ENCODE assay signal across 8 cellular contexts in the genomic region with DNA sequence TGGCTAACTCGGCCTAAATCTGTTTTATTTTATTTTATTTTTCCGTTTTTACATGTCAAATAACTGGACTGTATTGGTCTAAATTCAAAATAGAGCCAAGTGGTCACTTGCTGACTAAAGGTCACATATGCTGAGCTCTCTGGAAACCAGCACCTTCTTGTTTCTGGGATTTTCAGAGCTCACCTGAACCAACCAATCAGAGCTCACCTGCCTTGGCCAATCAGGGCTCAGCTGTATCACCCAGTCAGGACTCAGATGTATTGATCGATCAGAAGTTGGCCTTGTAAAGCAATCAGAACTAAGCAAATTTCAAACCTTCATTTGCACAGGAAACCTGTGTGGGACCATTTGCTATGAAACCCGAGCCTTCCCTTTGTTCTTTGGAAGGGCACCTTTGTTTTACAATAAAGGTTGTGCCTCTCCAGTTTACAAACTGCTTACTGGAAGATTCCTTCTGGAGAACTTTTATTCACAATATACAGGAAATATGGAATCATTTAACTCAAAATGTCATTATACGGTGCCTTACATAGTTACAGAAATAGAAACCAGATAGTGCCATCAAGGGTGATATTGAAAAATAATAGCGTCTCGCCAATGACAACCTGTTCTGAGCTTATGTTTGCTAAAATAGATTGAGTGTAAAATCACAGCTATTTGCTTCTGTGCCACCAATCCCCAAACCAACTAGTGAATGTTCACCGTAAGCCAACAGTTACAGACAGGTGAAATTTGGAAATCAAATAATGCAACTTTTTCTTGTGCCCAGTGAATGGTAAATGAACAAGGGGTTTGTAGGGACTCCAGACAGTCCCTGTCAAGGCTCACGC. TPM values are rescaled to one million over a fixed set of nuclear protein-coding genes. Genes with fewer than 3 reads are reported as not detected.
DNase-seq lines count a peak whose midpoint lies in the region; ATAC-seq and TF ChIP-seq lines count a peak whose summit lies in the region.

No MANE protein-coding gene starts in this region.

- H3K4me3 ChIP-seq in Peyer's patch (peak overlapping the region; percentile 58 to 88 (median 70)), smooth muscle cell (peak overlapping the region; percentile 54)

- H3K9me3 ChIP-seq in Peyer's patch (no peaks in the 10 kb centered on the region), smooth muscle cell (replicated peaks; ENCODE audit: low read depth) (no peaks in the 10 kb centered on the region)

- no peak for TF ChIP-seq CTCF in Peyer's patch (IDR thresholded peaks at IDR 0.05)
- no peak for TF ChIP-seq CTCF in glutamatergic neuron (IDR thresholded peaks at IDR 0.05; ENCODE audit: partially characterized antibody, unreplicated experiment)
- no peak for TF ChIP-seq CTCF in smooth muscle cell (IDR thresholded peaks at IDR 0.05; ENCODE audit: borderline replicate concordance, insufficient read depth, poor library complexity, severe bottlenecking)
- no peak for TF ChIP-seq CTCF in omental fat pad (IDR thresholded peaks at IDR 0.05)

- TF ChIP-seq POLR2A in Peyer's patch (IDR thresholded peaks at IDR 0.05) = no peak

- H3K4me2 ChIP-seq in smooth muscle cell = peak overlapping the region; percentile 93

- peaks cover 2% of the 10 kb centered on the region for H3K36me3 Mint-ChIP-seq in T-helper 1 cell treated with Interleukin-12 subunit alpha and Interleukin-12 subunit beta and Interleukin-4 antibody, amounts not matched to agents 30 μg/mL and 1 μg/mL, for 36 hours (ENCODE audit: low read depth)
- no peaks in the 10 kb centered on the region for H3K36me3 Mint-ChIP-seq in glutamatergic neuron (ENCODE audit: unreplicated experiment)

- H3K27me3 ChIP-seq in Peyer's patch (no peaks in the 10 kb centered on the region), smooth muscle cell (ENCODE audit: low read depth) (no peaks in the 10 kb centered on the region)

- H3K27ac Mint-ChIP-seq in T-helper 1 cell treated with Interleukin-12 subunit alpha and Interleukin-12 subunit beta and Interleukin-4 antibody, amounts not matched to agents 30 μg/mL and 1 μg/mL, for 36 hours = peak overlapping the region; percentile 20
- H3K27ac Mint-ChIP-seq in glutamatergic neuron (ENCODE audit: unreplicated experiment) = peak overlapping the region; percentile 38

- H3K27ac ChIP-seq in Peyer's patch (peak overlapping the region; percentile 78 to 97 (median 88)), smooth muscle cell (ENCODE audit: low read depth) (peak overlapping the region; percentile 26)

- ATAC-seq in omental fat pad (ENCODE audit: low FRiP score) = no peak

- peaks cover 0 to 11% (median 8%) of the 10 kb centered on the region in 4 donors for H3K4me1 ChIP-seq in Peyer's patch
- H3K4me1 ChIP-seq in smooth muscle cell (ENCODE audit: low read depth) = no peaks in the 10 kb centered on the region

- 67% methylated on average over 9 of the region's 9 CpGs for WGBS in smooth muscle cell (ENCODE audit: low lambda C conversion rate)

- no peaks in the 10 kb centered on the region for H4K20me1 ChIP-seq in smooth muscle cell (ENCODE audit: low read depth)

- peak overlapping the region; percentile 59 for H3K4me3 Mint-ChIP-seq in T-helper 1 cell treated with Interleukin-12 subunit alpha and Interleukin-12 subunit beta and Interleukin-4 antibody, amounts not matched to agents 30 μg/mL and 1 μg/mL, for 36 hours
- peak overlapping the region; percentile 78 for H3K4me3 Mint-ChIP-seq in glutamatergic neuron (ENCODE audit: unreplicated experiment)

- peaks cover 19% of the 10 kb centered on the region for H3K4me1 Mint-ChIP-seq in T-helper 1 cell treated with Interleukin-12 subunit alpha and Interleukin-12 subunit beta and Interleukin-4 antibody, amounts not matched to agents 30 μg/mL and 1 μg/mL, for 36 hours (ENCODE audit: low read depth)
- H3K4me1 Mint-ChIP-seq in glutamatergic neuron (ENCODE audit: low read depth, unreplicated experiment) = no peaks in the 10 kb centered on the region

- H3K9me3 Mint-ChIP-seq in T-helper 1 cell treated with Interleukin-12 subunit alpha and Interleukin-12 subunit beta and Interleukin-4 antibody, amounts not matched to agents 30 μg/mL and 1 μg/mL, for 36 hours = no peaks in the 10 kb centered on the region
- peaks cover 2% of the 10 kb centered on the region for H3K9me3 Mint-ChIP-seq in glutamatergic neuron (ENCODE audit: unreplicated experiment)

- no peaks in the 10 kb centered on the region for H3K36me3 ChIP-seq in Peyer's patch
- no peaks in the 10 kb centered on the region for H3K36me3 ChIP-seq in smooth muscle cell (ENCODE audit: low read depth)

- no peaks in the 10 kb centered on the region for H3K79me2 ChIP-seq in smooth muscle cell (ENCODE audit: low read depth)

- DNase-seq in T-helper 1 cell = no peak
- no peak for DNase-seq in Peyer's patch
- DNase-seq in glutamatergic neuron = no peak
- no peak for DNase-seq in smooth muscle cell (lab: John Stamatoyannopoulos, UW; ENCODE audit: unreplicated experiment)
- no peak for DNase-seq in omental fat pad (ENCODE audit: low spot score)
- DNase-seq in Kasumi-1 (lab: John Stamatoyannopoulos, UW) = no peak
- no peak for DNase-seq in NCI-H1048 (lab: John Stamatoyannopoulos, UW)

- peaks cover 15% of the 10 kb centered on the region for H3K27me3 Mint-ChIP-seq in T-helper 1 cell treated with Interleukin-12 subunit alpha and Interleukin-12 subunit beta and Interleukin-4 antibody, amounts not matched to agents 30 μg/mL and 1 μg/mL, for 36 hours (ENCODE audit: low read depth)
- H3K27me3 Mint-ChIP-seq in glutamatergic neuron (ENCODE audit: unreplicated experiment) = peaks cover 11% of the 10 kb centered on the region

- no peak overlapping the region for H2AFZ ChIP-seq in smooth muscle cell (ENCODE audit: low read depth)

- peaks cover 7% of the 10 kb centered on the region for H3F3A ChIP-seq in smooth muscle cell (ENCODE audit: low read depth)

- no peak overlapping the region for H3K9ac ChIP-seq in smooth muscle cell (ENCODE audit: low read depth)

RNA-seq across cellular contexts. Expression of a gene that starts 17.3 kb away (rescaled TPM):
- total RNA-seq in Peyer's patch = 100 to 1,000 TPM; 125 to 284 (median 212) TPM
- 1.2 TPM for total RNA-seq in glutamatergic neuron (ENCODE audit: unreplicated experiment)
- 7.3 and 9.3 TPM in 2 replicates for total RNA-seq in smooth muscle cell
- polyA plus RNA-seq in smooth muscle cell = 7.8 and 9.5 TPM in 2 replicates
- 10 to 100 TPM in 3 of 4 donors, 1 to 10 TPM in 1; 6.3 to 27.6 (median 13.1) TPM for total RNA-seq in omental fat pad

RNA-seq across cellular contexts. Expression of a gene that starts 29.1 kb away (rescaled TPM):
- total RNA-seq in Peyer's patch = 10 to 100 TPM in 2 of 4 donors, 1 to 10 TPM in 1, not detected in 1; 8.0 to 42.7 (median 17.7) TPM
- not detected for total RNA-seq in glutamatergic neuron (ENCODE audit: unreplicated experiment)
- 1.1 and 2.2 TPM in 2 replicates for total RNA-seq in smooth muscle cell
- 2.0 and 3.3 TPM in 2 replicates for polyA plus RNA-seq in smooth muscle cell
- 100 to 1,000 TPM in 1 of 4 donors, 1 to 10 TPM in 3; 4.8 to 114 (median 7.1) TPM for total RNA-seq in omental fat pad

Comparison
In these comparisons a context has a peak if more than half of its experiments do, and no peak if none do; other contexts are left out.
1. RNA of a gene that starts 17.3 kb away (total RNA-seq): 125 to 284 TPM in Peyer's patch; 6.3 to 27.6 TPM in omental fat pad, 7.3 to 9.3 TPM in smooth muscle cell and 1.2 TPM in glutamatergic neuron (single experiment); every median in the first group is over 4 times any median in the second.